In genomic region chr4:36111180-36111579, GRCh38 we compare ENCODE assay signal across 17 cellular contexts.
A peak's percentile ranks its signal among the peaks of the same experiment; 100 is the strongest.
DNase-seq lines count a peak whose midpoint lies in the region; ATAC-seq and TF ChIP-seq lines count a peak whose summit lies in the region.
"Had no signal": no experiment of that assay in that cellular context is flagged by ENCODE, and none has a peak within 500 bp of the region (broad histone marks: within the 10 kb centered on the region; RNA-seq: fewer than 3 reads in every experiment).

No MANE protein-coding gene starts in this region.

- H3K36me3 Mint-ChIP-seq in activated T-cell treated with anti-CD3 and anti-CD28 coated beads, Interleukin-2, amount 50 U/mL, for 72 hours (ENCODE audit: insufficient read depth in 2 of 2): peaks cover 4 to 8% of the 10 kb centered on the region in 2 donors
- no peaks in the 10 kb centered on the region for H3K36me3 Mint-ChIP-seq in Caco-2 (ENCODE audit: insufficient read depth, unreplicated experiment)

- H3K79me2 ChIP-seq in DND-41 (ENCODE audit: insufficient read depth, low read length): no peaks in the 10 kb centered on the region
- no peaks in the 10 kb centered on the region for H3K79me2 ChIP-seq in PC-3 (ENCODE audit: low read length)

- H3K9me3 ChIP-seq in DND-41 (ENCODE audit: insufficient read depth, low read length, severe bottlenecking): no peaks in the 10 kb centered on the region
- H3K9me3 ChIP-seq in PC-3 (ENCODE audit: low read length): no peaks in the 10 kb centered on the region
- no peaks in the 10 kb centered on the region for H3K9me3 ChIP-seq in Caco-2
- H3K9me3 ChIP-seq: HAP-1 had no signal

- CTCF ChIA-PET in PC-3 (lab: Charles Lee) (no interaction called here), Caco-2 (lab: Charles Lee) (no interaction called here)

- H3K36me3 ChIP-seq in DND-41 (ENCODE audit: insufficient read depth, low read length) (peaks cover 39% of the 10 kb centered on the region), PC-3 (ENCODE audit: low read depth, low read length) (no peaks in the 10 kb centered on the region), Caco-2 (ENCODE audit: control insufficient read depth, insufficient read depth, low read length) (no peaks in the 10 kb centered on the region)
- H3K36me3 ChIP-seq: HAP-1 had no signal

- H3K4me1 Mint-ChIP-seq in activated T-cell treated with anti-CD3 and anti-CD28 coated beads, Interleukin-2, amount 50 U/mL, for 72 hours (ENCODE audit: low read depth): no peaks in the 10 kb centered on the region
- no peaks in the 10 kb centered on the region for H3K4me1 Mint-ChIP-seq in Caco-2 (ENCODE audit: low read depth, unreplicated experiment)
- H3K4me1 Mint-ChIP-seq: stimulated activated naive B cell treated with anti-CD40 and anti-IgM and Interleukin-4, amounts not matched to agents 10 μg/mL and 1 μg/mL and 100 μg/mL, for 72 hours had no signal

- H3K27me3 Mint-ChIP-seq in activated T-cell treated with anti-CD3 and anti-CD28 coated beads, Interleukin-2, amount 50 U/mL, for 72 hours (ENCODE audit: low read depth): no peaks in the 10 kb centered on the region
- no peaks in the 10 kb centered on the region for H3K27me3 Mint-ChIP-seq in Caco-2 (ENCODE audit: insufficient read depth, unreplicated experiment)
- H3K27me3 Mint-ChIP-seq: activated CD4-positive, alpha-beta T cell treated with anti-CD3 and anti-CD28 coated beads, Interleukin-2, amount 10 ng/mL, durations not matched to agents 7 days and 5 days; activated naive CD4-positive, alpha-beta T cell treated with anti-CD3 and anti-CD28 coated beads, Interleukin-2, amount 10 ng/mL, durations not matched to agents 7 days and 5 days; stimulated activated naive B cell treated with anti-CD40 and anti-IgM and Interleukin-4, amounts not matched to agents 10 μg/mL and 1 μg/mL and 100 μg/mL, for 72 hours had no signal

- no peak overlapping the region for H3K4me3 Mint-ChIP-seq in activated T-cell treated with anti-CD3 and anti-CD28 coated beads, Interleukin-2, amount 50 U/mL, for 72 hours
- no peak overlapping the region for H3K4me3 Mint-ChIP-seq in Caco-2 (ENCODE audit: unreplicated experiment)
- H3K4me3 Mint-ChIP-seq: activated CD4-positive, alpha-beta T cell treated with anti-CD3 and anti-CD28 coated beads, Interleukin-2, amount 10 ng/mL, durations not matched to agents 7 days and 5 days; activated naive CD4-positive, alpha-beta T cell treated with anti-CD3 and anti-CD28 coated beads, Interleukin-2, amount 10 ng/mL, durations not matched to agents 7 days and 5 days; stimulated activated naive B cell treated with anti-CD40 and anti-IgM and Interleukin-4, amounts not matched to agents 10 μg/mL and 1 μg/mL and 100 μg/mL, for 72 hours had no signal

- H3K4me1 ChIP-seq in DND-41 (ENCODE audit: insufficient read depth, low read length) (no peaks in the 10 kb centered on the region), PC-3 (ENCODE audit: insufficient read depth, low read length) (0 out of 2 replicates have a peak, but pooled peaks cover 3% of the 10 kb centered on the region), Caco-2 (no peaks in the 10 kb centered on the region)
- H3K4me1 ChIP-seq: HAP-1 had no signal

- H3K27ac ChIP-seq in DND-41 (ENCODE audit: low read length) (no peak overlapping the region), PC-3 (ENCODE audit: low read length) (no peak overlapping the region)

- no peaks in the 10 kb centered on the region for H3F3A ChIP-seq in PC-3 (ENCODE audit: low read length, unreplicated experiment)

- H3K4me2 ChIP-seq in DND-41 (ENCODE audit: insufficient read depth, low read length) (no peak overlapping the region), PC-3 (ENCODE audit: low read length) (no peak overlapping the region)

- BruUV-seq in PC-3 (replicated peaks; lab: Mats Ljungman, UMichigan) (no TSS peak), Caco-2 (replicated peaks; lab: Mats Ljungman, UMichigan) (no TSS peak)

- H3K27me3 ChIP-seq in DND-41 (ENCODE audit: insufficient read depth, low read length, poor library complexity) (no peaks in the 10 kb centered on the region), PC-3 (ENCODE audit: low read length) (no peaks in the 10 kb centered on the region), Caco-2 (replicated peaks; ENCODE audit: control insufficient read depth, insufficient read depth, low read length) (no peaks in the 10 kb centered on the region)

- H2AFZ ChIP-seq in DND-41 (ENCODE audit: low read depth, low read length): no peak overlapping the region
- no peak overlapping the region for H2AFZ ChIP-seq in PC-3 (ENCODE audit: low read length)

- H3K9me3 Mint-ChIP-seq in activated T-cell treated with anti-CD3 and anti-CD28 coated beads, Interleukin-2, amount 50 U/mL, for 72 hours: no peaks in the 10 kb centered on the region
- H3K9me3 Mint-ChIP-seq in Caco-2 (ENCODE audit: unreplicated experiment): no peaks in the 10 kb centered on the region
- H3K9me3 Mint-ChIP-seq: activated CD4-positive, alpha-beta T cell treated with anti-CD3 and anti-CD28 coated beads, Interleukin-2, amount 10 ng/mL, durations not matched to agents 7 days and 5 days; activated naive CD4-positive, alpha-beta T cell treated with anti-CD3 and anti-CD28 coated beads, Interleukin-2, amount 10 ng/mL, durations not matched to agents 7 days and 5 days; stimulated activated naive B cell treated with anti-CD40 and anti-IgM and Interleukin-4, amounts not matched to agents 10 μg/mL and 1 μg/mL and 100 μg/mL, for 72 hours had no signal

- no peak for TF ChIP-seq CTCF in DND-41 (IDR thresholded peaks at IDR 0.05; ENCODE audit: borderline replicate concordance, extremely low read depth, low read length, poor library complexity, severe bottlenecking)
- no peak for TF ChIP-seq CTCF in PC-3 (conservative IDR thresholded peaks at IDR 0.05; ENCODE audit: low read depth, low read length)
- TF ChIP-seq CTCF in fibroblast of mammary gland (conservative IDR thresholded peaks at IDR 0.05; ENCODE audit: control insufficient read depth, insufficient read depth, low read depth, low read length): no peak
- no peak for TF ChIP-seq CTCF in Caco-2 (IDR thresholded peaks at IDR 0.05; ENCODE audit: insufficient read depth in 1 of 2, low read depth in 1 of 2, low read length in 1 of 2, severe bottlenecking in 1 of 2, unreplicated experiment in 1 of 2)

- H3K9ac ChIP-seq in DND-41 (ENCODE audit: low read depth, low read length): no peak overlapping the region
- H3K9ac ChIP-seq in PC-3 (ENCODE audit: low read length): no peak overlapping the region

- POLR2A ChIA-PET in PC-3 (lab: Charles Lee; ENCODE audit: unreplicated experiment) (no interaction called here), Caco-2 (lab: Charles Lee) (no interaction called here)

- DNase-seq in DND-41 (no peak), PC-3 (no peak), fibroblast of mammary gland (ENCODE audit: low read depth) (peak; percentile 59), middle frontal gyrus (ENCODE audit: extremely low spot score, low spot score) (no peak), Caco-2 (no peak)
- peak; percentile 15 for DNase-seq in Jurkat, Clone E6-1 (ENCODE audit: low read depth, low spot score)
- no peak for DNase-seq in activated T-cell treated with anti-CD3 and anti-CD28 coated beads, Interleukin-2, amount 50 U/mL, for 72 hours
- DNase-seq: activated CD4-positive, alpha-beta T cell treated with anti-CD3 and anti-CD28 coated beads, Interleukin-2, amount 10 ng/mL, durations not matched to agents 7 days and 5 days; activated naive CD4-positive, alpha-beta T cell treated with anti-CD3 and anti-CD28 coated beads, Interleukin-2, amount 10 ng/mL, durations not matched to agents 7 days and 5 days; AML-193; cortex of kidney; GF-D8; NCI-H1092; right cardiac atrium; stimulated activated naive B cell treated with anti-CD40 and anti-IgM and Interleukin-4, amounts not matched to agents 10 μg/mL and 1 μg/mL and 100 μg/mL, for 72 hours had no signal

- H4K20me1 ChIP-seq in DND-41 (ENCODE audit: insufficient read depth, low read length): no peaks in the 10 kb centered on the region
- no peaks in the 10 kb centered on the region for H4K20me1 ChIP-seq in PC-3 (ENCODE audit: low read length)

- intact Hi-C loops in PC-3 (cut with micrococcal nuclease): loop anchor here (5.0 kb wide), 1 partner anchor 54 kb away; no protein-coding TSS in a partner anchor
- intact Hi-C loops in Caco-2 (cut with micrococcal nuclease; ENCODE audit: unreplicated experiment): no loop called here

- ATAC-seq in DND-41 (ENCODE audit: insufficient read depth, low read depth) (peak; percentile 56; the same call in 1 of the 3 replicates), PC-3 (peak; percentile 15; the same call in 1 of the 2 replicates)
- no peak for ATAC-seq in activated T-cell treated with anti-CD3 and anti-CD28 coated beads, Interleukin-2, amount 50 U/mL, for 72 hours (replicated peaks in 1 of 2)
- ATAC-seq: left lobe of liver; right cardiac atrium; stimulated activated naive B cell treated with anti-CD40 and anti-IgM and Interleukin-4, amounts not matched to agents 10 μg/mL and 1 μg/mL and 100 μg/mL, for 72 hours had no signal

- no peak overlapping the region for H3K4me3 ChIP-seq in DND-41 (ENCODE audit: low read depth in 1 of 2, low read length in 2 of 2)
- no peak overlapping the region for H3K4me3 ChIP-seq in Jurkat, Clone E6-1 (ENCODE audit: low read length)
- H3K4me3 ChIP-seq in PC-3 (ENCODE audit: low read length): no peak overlapping the region
- H3K4me3 ChIP-seq in fibroblast of mammary gland (ENCODE audit: control insufficient read depth, low read depth, low read length): no peak overlapping the region
- H3K4me3 ChIP-seq in Caco-2 (ENCODE audit: low read depth, low read length): no peak overlapping the region
- H3K4me3 ChIP-seq: HAP-1 had no signal

- H3K9me2 ChIP-seq in PC-3 (replicated peaks; ENCODE audit: low read length): no peaks in the 10 kb centered on the region

- H3K27ac Mint-ChIP-seq in activated T-cell treated with anti-CD3 and anti-CD28 coated beads, Interleukin-2, amount 50 U/mL, for 72 hours: no peak overlapping the region
- no peak overlapping the region for H3K27ac Mint-ChIP-seq in Caco-2 (ENCODE audit: unreplicated experiment)
- H3K27ac Mint-ChIP-seq: activated CD4-positive, alpha-beta T cell treated with anti-CD3 and anti-CD28 coated beads, Interleukin-2, amount 10 ng/mL, durations not matched to agents 7 days and 5 days; activated naive CD4-positive, alpha-beta T cell treated with anti-CD3 and anti-CD28 coated beads, Interleukin-2, amount 10 ng/mL, durations not matched to agents 7 days and 5 days; stimulated activated naive B cell treated with anti-CD40 and anti-IgM and Interleukin-4, amounts not matched to agents 10 μg/mL and 1 μg/mL and 100 μg/mL, for 72 hours had no signal

Comparison
In these comparisons a context has a peak if more than half of its experiments do, and no peak if none do; other contexts are left out.
1. ATAC-seq: peak in DND-41 (single experiment) and PC-3 (single experiment); none in activated T-cell treated with anti-CD3 and anti-CD28 coated beads, Interleukin-2, amount 50 U/mL, for 72 hours (0 of 2).
2. DNase-seq: peak in Jurkat, Clone E6-1 (single experiment) and fibroblast of mammary gland (single experiment); none in DND-41 (single experiment), PC-3 (single experiment), middle frontal gyrus (single experiment), activated T-cell treated with anti-CD3 and anti-CD28 coated beads, Interleukin-2, amount 50 U/mL, for 72 hours (0 of 2) and Caco-2 (0 of 2).